In the genomic region with DNA sequence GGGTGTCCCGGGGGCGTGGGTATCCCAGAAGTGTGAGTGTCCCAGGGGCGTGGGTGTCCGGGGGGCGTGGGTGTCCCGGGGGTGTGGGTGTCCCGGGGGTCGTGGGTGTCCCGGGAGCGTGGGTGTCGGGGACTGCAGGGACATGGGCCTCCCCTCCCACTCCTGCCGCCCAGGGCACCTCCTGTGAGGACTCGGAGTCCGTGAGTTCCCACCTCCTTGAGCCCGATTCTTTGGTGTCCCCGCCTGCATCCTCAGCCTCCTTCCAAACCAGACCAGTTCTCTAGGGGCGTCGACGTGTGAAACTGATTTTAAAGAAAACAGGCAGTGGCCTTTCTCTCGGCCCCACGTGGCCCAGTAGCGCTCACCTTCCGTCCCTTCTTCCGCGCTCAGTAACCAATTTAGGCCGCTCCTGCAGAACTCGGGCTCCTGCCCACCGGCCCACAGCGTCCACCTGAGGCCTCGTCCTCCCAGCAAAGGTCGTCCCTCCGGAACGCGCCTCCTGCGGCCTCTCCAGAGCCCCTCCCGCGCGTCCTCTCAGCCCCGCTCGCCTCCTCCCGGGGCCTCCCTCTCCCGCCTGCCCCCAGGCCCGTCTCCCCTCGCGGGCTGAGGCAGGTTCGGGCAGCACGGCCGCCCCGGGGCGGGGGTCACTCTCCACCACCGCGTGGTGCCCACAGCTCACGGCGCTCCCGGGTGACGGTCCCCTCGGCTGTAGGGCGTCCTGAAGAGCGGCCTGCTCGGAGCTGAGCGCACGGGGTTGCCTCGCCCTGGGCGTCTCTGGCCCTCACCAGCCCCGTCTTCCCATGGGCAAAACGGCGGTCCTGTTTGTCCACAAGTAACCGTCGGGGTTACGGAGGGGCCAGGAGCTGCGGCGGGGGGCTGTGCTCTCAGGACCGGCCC, we compare ENCODE assay signal across 13 cellular contexts. TPM values are rescaled to one million over a fixed set of nuclear protein-coding genes. Genes with fewer than 3 reads are reported as not detected.
DNase-seq lines count a peak whose midpoint lies in the region; FAIRE-seq and TF ChIP-seq lines count a peak whose summit lies in the region.
"Had no signal": no experiment of that assay in that cellular context is flagged by ENCODE, and none has a peak within 500 bp of the region (broad histone marks: within the 10 kb centered on the region; RNA-seq: fewer than 3 reads in every experiment).

No MANE protein-coding gene starts in this region.

- H3K27me3 Mint-ChIP-seq in immature natural killer cell (ENCODE audit: low read depth in 3 of 3): peaks cover 0 to 1% (median 0%) of the 10 kb centered on the region in 3 donors

- intact Hi-C loops in sigmoid colon (cut with DNase I): no loop called here

- no peaks in the 10 kb centered on the region for H3K36me3 Mint-ChIP-seq in immature natural killer cell

- H3K27ac Mint-ChIP-seq in immature natural killer cell: peak overlapping the region in 1 of 6 donors; percentile 40

- TF ChIP-seq EP300 in sigmoid colon (IDR thresholded peaks at IDR 0.05): no peak

- H3K4me1 ChIP-seq in sigmoid colon (peaks cover 0 to 17% (median 15%) of the 10 kb centered on the region in 4 donors), small intestine (ENCODE audit: control insufficient read depth in 2 of 2, insufficient read depth in 1 of 2, low read depth in 1 of 2, low read length in 1 of 2) (peaks cover 0 to 1% of the 10 kb centered on the region in 2 donors)

- H3K4me3 Mint-ChIP-seq in immature natural killer cell: peak overlapping the region; percentile 35 to 65 (median 57)

- peaks cover 0 to 2% of the 10 kb centered on the region in 2 donors for H3K4me1 Mint-ChIP-seq in immature natural killer cell

- H3K9me3 ChIP-seq in sigmoid colon (no peaks in the 10 kb centered on the region), small intestine (ENCODE audit: control insufficient read depth, low read depth) (no peaks in the 10 kb centered on the region)

- no peaks in the 10 kb centered on the region for H3K36me3 ChIP-seq in H7 (replicated peaks; ENCODE audit: control insufficient read depth, insufficient read depth, low read length)
- no peaks in the 10 kb centered on the region for H3K36me3 ChIP-seq in sigmoid colon
- no peaks in the 10 kb centered on the region for H3K36me3 ChIP-seq in small intestine (ENCODE audit: control insufficient read depth in 2 of 2, insufficient read depth in 2 of 2, low read length in 2 of 2)

- H3K27me3 ChIP-seq in H7 (ENCODE audit: control insufficient read depth, insufficient read depth, low read length) (peaks cover 19% of the 10 kb centered on the region; the same call in 1 of the 2 replicates), sigmoid colon (peaks cover 18 to 41% (median 26%) of the 10 kb centered on the region in 3 donors), small intestine (ENCODE audit: control insufficient read depth in 2 of 2, insufficient read depth in 2 of 2, low read length in 2 of 2) (peaks cover 6 to 8% of the 10 kb centered on the region in 2 donors)

- no peak for TF ChIP-seq CTCF in sigmoid colon (IDR thresholded peaks at IDR 0.05)

- peak overlapping the region; percentile 32; the same call in 1 of the 2 replicates for H3K4me3 ChIP-seq in H7 (ENCODE audit: insufficient read depth, low read depth, low read length)
- peak overlapping the region in 2 of 4 donors; percentile 41 to 45 for H3K4me3 ChIP-seq in sigmoid colon
- H3K4me3 ChIP-seq in small intestine (ENCODE audit: low read depth in 1 of 2, low read length in 2 of 2): no peak overlapping the region

- WGBS in sigmoid colon, 2 donors: 42 to 43% methylated on average over 73 of the region's 73 CpGs
- WGBS in small intestine, 3 donors: 39 to 43% (median 42%) methylated on average over 61 to 73 of the region's 73 CpGs

- TF ChIP-seq POLR2A in sigmoid colon (IDR thresholded peaks at IDR 0.05): no peak

- peaks cover 0 to 2% (median 0%) of the 10 kb centered on the region in 6 donors for H3K9me3 Mint-ChIP-seq in immature natural killer cell

- FAIRE-seq in small intestine (lab: Jason Lieb, UNC): no peak
- FAIRE-seq: frontal cortex had no signal

- H3K27ac ChIP-seq in sigmoid colon (no peak overlapping the region), small intestine (ENCODE audit: low read depth in 1 of 2, low read length in 1 of 2) (no peak overlapping the region)

- no peak for DNase-seq in H7
- peak; percentile 14 for DNase-seq in activated CD8-positive, alpha-beta memory T cell treated with anti-CD3 and anti-CD28 coated beads, Interleukin-2, amount 50 U/mL, for 4 hours
- DNase-seq in immature natural killer cell: no peak
- peak; percentile 58 for DNase-seq in sigmoid colon
- no peak for DNase-seq in small intestine
- no peak for DNase-seq in iPS-NIHi7 (ENCODE audit: extremely low spot score)
- no peak for DNase-seq in Kasumi-1 (lab: John Stamatoyannopoulos, UW)
- DNase-seq: DMS79 treated with DMSO at 0.1 percent for 48 hours, NCI-H526 treated with DMSO at 0.1 percent for 48 hours, T-helper 1 cell had no signal

RNA-seq across cellular contexts. Expression of a gene that starts 3.8 kb away (rescaled TPM):
- 0.28 and 1.5 TPM in 2 replicates for total RNA-seq in H7 (2014; rRNA removed; shearing (Covaris generic))
- polyA plus RNA-seq in immature natural killer cell: under 1 TPM in 1 of 3 donors, not detected in 2; 0.77 TPM
- not detected for total RNA-seq in sigmoid colon
- polyA plus RNA-seq in sigmoid colon: under 1 TPM in 1 of 3 donors, not detected in 2; 0.36 TPM
- under 1 TPM in 1 of 3 donors, not detected in 2; 0.24 TPM for polyA plus RNA-seq in small intestine
- total RNA-seq: ureter had no signal

RNA-seq across cellular contexts. Expression of a gene that starts 13.2 kb away (rescaled TPM):
- 1.3 and 2.1 TPM in 2 replicates for total RNA-seq in H7 (2014; rRNA removed; shearing (Covaris generic))
- polyA plus RNA-seq in immature natural killer cell (not detected), sigmoid colon (1 to 10 TPM in 2 of 3 donors, not detected in 1; 2.4 to 3.0 TPM), small intestine (10 to 100 TPM in 1 of 3 donors, 1 to 10 TPM in 2; 7.7 to 15.1 (median 9.4) TPM)
- 1 to 10 TPM; 3.8 to 10.0 (median 6.8) TPM for total RNA-seq in sigmoid colon

RNA-seq across cellular contexts. Expression of a gene that starts 49.0 kb away (rescaled TPM):
- not detected in 2 replicates for total RNA-seq in H7 (2014; rRNA removed; shearing (Covaris generic))
- not detected for polyA plus RNA-seq in immature natural killer cell
- total RNA-seq in sigmoid colon: not detected
- polyA plus RNA-seq in sigmoid colon: under 1 TPM in 1 of 3 donors, not detected in 2; 0.10 TPM
- polyA plus RNA-seq in small intestine: not detected
- total RNA-seq: cerebellum, frontal cortex, ureter had no signal

Comparison
In these comparisons a context has a peak if more than half of its experiments do, and no peak if none do; other contexts are left out.
1. DNase-seq: peak in activated CD8-positive, alpha-beta memory T cell treated with anti-CD3 and anti-CD28 coated beads, Interleukin-2, amount 50 U/mL, for 4 hours (single experiment) and sigmoid colon (single experiment); none in H7 (single experiment), immature natural killer cell (0 of 3), small intestine (single experiment), iPS-NIHi7 (single experiment) and Kasumi-1 (0 of 2).